In genomic region chr2:176553685-176554106, GRCh38 we compare ENCODE assay signal across 8 cellular contexts.
DNase-seq lines count a peak whose midpoint lies in the region; ATAC-seq and TF ChIP-seq lines count a peak whose summit lies in the region.

No MANE protein-coding gene starts in this region.

- no peak for TF ChIP-seq POLR2A in uterus (IDR thresholded peaks at IDR 0.05)

- peaks cover 10% of the 10 kb centered on the region; the same call in 1 of the 2 replicates for H3K27me3 ChIP-seq in OCI-LY3 (ENCODE audit: low read depth, low read length)
- peaks cover 9% of the 10 kb centered on the region for H3K27me3 ChIP-seq in osteoblast (ENCODE audit: insufficient read depth, low read length)
- H3K27me3 ChIP-seq in uterus: no peaks in the 10 kb centered on the region

- H3K9me3 ChIP-seq in OCI-LY3 (ENCODE audit: insufficient read depth, low read length): no peaks in the 10 kb centered on the region
- no peaks in the 10 kb centered on the region for H3K9me3 ChIP-seq in osteoblast (ENCODE audit: low read depth, low read length)
- no peaks in the 10 kb centered on the region for H3K9me3 ChIP-seq in uterus

- intact Hi-C loops in uterus (cut with DNase I; ENCODE audit: low total_unique reads): loop anchor here (5.0 to 10.0 kb wide), 3 partner anchors 79 to 411 kb away; no protein-coding TSS in a partner anchor

- H4K20me1 ChIP-seq in OCI-LY3 (ENCODE audit: insufficient read depth, low read length): no peaks in the 10 kb centered on the region
- H4K20me1 ChIP-seq in osteoblast (ENCODE audit: insufficient read depth, low read length): no peaks in the 10 kb centered on the region

- H3K36me3 Mint-ChIP-seq in activated naive CD4-positive, alpha-beta T cell treated with anti-CD3 and anti-CD28 coated beads, Interleukin-2, amount 50 U/mL, for 24 hours: no peaks in the 10 kb centered on the region

- H3K36me3 ChIP-seq in OCI-LY3 (replicated peaks; ENCODE audit: low read depth, low read length): no peaks in the 10 kb centered on the region
- no peaks in the 10 kb centered on the region for H3K36me3 ChIP-seq in osteoblast (ENCODE audit: insufficient read depth, low read length)
- no peaks in the 10 kb centered on the region for H3K36me3 ChIP-seq in uterus

- H3K4me3 Mint-ChIP-seq in activated naive CD4-positive, alpha-beta T cell treated with anti-CD3 and anti-CD28 coated beads, Interleukin-2, amount 50 U/mL, for 24 hours: peak overlapping the region; percentile 86

- H3K4me2 ChIP-seq in OCI-LY3 (ENCODE audit: low read length) (peak overlapping the region; percentile 83), osteoblast (ENCODE audit: insufficient read depth, low read length) (peak overlapping the region; percentile 99)

- H3K4me3 ChIP-seq in OCI-LY3 (ENCODE audit: low read length): peak overlapping the region; percentile 76
- H3K4me3 ChIP-seq in osteoblast (ENCODE audit: insufficient read depth, low read length): peak overlapping the region; percentile 76
- peak overlapping the region; percentile 37 to 51 for H3K4me3 ChIP-seq in uterus

- TF ChIP-seq CTCF in OCI-LY3 (IDR thresholded peaks at IDR 0.05; ENCODE audit: low read depth, low read length): peak; percentile 30; the same call in 1 of the 2 replicates
- peak; percentile 20 for TF ChIP-seq CTCF in osteoblast (IDR thresholded peaks at IDR 0.05; ENCODE audit: extremely low read depth, low read depth, low read length)
- TF ChIP-seq CTCF in uterus (IDR thresholded peaks at IDR 0.05): peak in 3 of 4 experiments; percentile 7 to 21 (median 18)

- H3K4me1 Mint-ChIP-seq in activated naive CD4-positive, alpha-beta T cell treated with anti-CD3 and anti-CD28 coated beads, Interleukin-2, amount 50 U/mL, for 24 hours: peaks cover 13% of the 10 kb centered on the region

- H3K4me1 ChIP-seq in OCI-LY3 (ENCODE audit: low read length): no peaks in the 10 kb centered on the region
- peaks cover 26% of the 10 kb centered on the region for H3K4me1 ChIP-seq in osteoblast (ENCODE audit: insufficient read depth, low read length)
- H3K4me1 ChIP-seq in uterus: peaks cover 0 to 10% of the 10 kb centered on the region in 2 donors

- no peak overlapping the region for H3K27ac ChIP-seq in OCI-LY3 (ENCODE audit: low read length)
- H3K27ac ChIP-seq in osteoblast (ENCODE audit: low read depth, low read length): peak overlapping the region; percentile 90
- peak overlapping the region; percentile 90 to 94 for H3K27ac ChIP-seq in uterus

- H3K27ac Mint-ChIP-seq in activated naive CD4-positive, alpha-beta T cell treated with anti-CD3 and anti-CD28 coated beads, Interleukin-2, amount 50 U/mL, for 24 hours: no peak overlapping the region

- no peak for ATAC-seq in GM19455 (IDR thresholded peaks at IDR 0.05; ENCODE audit: unreplicated experiment)

- peak overlapping the region; percentile 72 for H3K9ac ChIP-seq in OCI-LY3 (ENCODE audit: low read length)

- H3K9me3 Mint-ChIP-seq in activated naive CD4-positive, alpha-beta T cell treated with anti-CD3 and anti-CD28 coated beads, Interleukin-2, amount 50 U/mL, for 24 hours: no peaks in the 10 kb centered on the region

- H3K27me3 Mint-ChIP-seq in activated naive CD4-positive, alpha-beta T cell treated with anti-CD3 and anti-CD28 coated beads, Interleukin-2, amount 50 U/mL, for 24 hours: peaks cover 27% of the 10 kb centered on the region

- H3K79me2 ChIP-seq in OCI-LY3 (ENCODE audit: low read length) (no peaks in the 10 kb centered on the region), osteoblast (ENCODE audit: insufficient read depth, low read length) (no peaks in the 10 kb centered on the region)

- H2AFZ ChIP-seq in OCI-LY3 (ENCODE audit: low read depth, low read length) (peak overlapping the region; percentile 91), osteoblast (ENCODE audit: low read length) (peak overlapping the region; percentile 92)

- DNase-seq in AG08396 (ENCODE audit: low spot score) (peak; percentile 53), HK-2 (ENCODE audit: unreplicated experiment) (peak; percentile 62), glomerular visceral epithelial cell (ENCODE audit: extremely low spot score) (peak; percentile 72), osteoblast (ENCODE audit: insufficient read length, low spot score, missing footprints) (no peak), uterus (peak; percentile 66 to 74)
